Comparison of ENCODE assay signal across 20 cellular contexts in genomic region chr17:10360578-10360977, GRCh38. TPM values are rescaled to one million over a fixed set of nuclear protein-coding genes. Genes with fewer than 3 reads are reported as not detected.
DNase-seq lines count a peak whose midpoint lies in the region; ATAC-seq and TF ChIP-seq lines count a peak whose summit lies in the region.
"Had no signal": no experiment of that assay in that cellular context is flagged by ENCODE, and none has a peak within 500 bp of the region (broad histone marks: within the 10 kb centered on the region; RNA-seq: fewer than 3 reads in every experiment).

No MANE protein-coding gene starts in this region.

- H3K4me3 ChIP-seq in HEK293 (ENCODE audit: low read depth, low read length), result no peak overlapping the region
- no peak overlapping the region for H3K4me3 ChIP-seq in MG63
- no peak overlapping the region for H3K4me3 ChIP-seq in fibroblast of pulmonary artery (replicated peaks; ENCODE audit: low read depth, low read length)
- no peak overlapping the region for H3K4me3 ChIP-seq in testis
- H3K4me3 ChIP-seq in colonic mucosa, result no peak overlapping the region
- no peak overlapping the region for H3K4me3 ChIP-seq in stomach
- H3K4me3 ChIP-seq: K562 had no signal

- no peak for ATAC-seq in GM18858 (IDR thresholded peaks at IDR 0.05; ENCODE audit: unreplicated experiment)
- ATAC-seq: K562 had no signal

- no peaks in the 10 kb centered on the region for H3K4me1 ChIP-seq in HEK293 (ENCODE audit: control insufficient read depth, insufficient read depth, low read length)
- H3K4me1 ChIP-seq in testis, result no peaks in the 10 kb centered on the region
- no peaks in the 10 kb centered on the region for H3K4me1 ChIP-seq in colonic mucosa
- H3K4me1 ChIP-seq in stomach, result no peaks in the 10 kb centered on the region
- H3K4me1 ChIP-seq: BE2C had no signal

- H3K36me3 ChIP-seq in HEK293 (ENCODE audit: control insufficient read depth in 2 of 2, insufficient read depth in 1 of 2, low read length in 2 of 2), result no peaks in the 10 kb centered on the region
- H3K36me3 ChIP-seq in MG63, result no peaks in the 10 kb centered on the region
- no peaks in the 10 kb centered on the region for H3K36me3 ChIP-seq in testis (ENCODE audit: low read depth, missing control alignments)
- H3K36me3 ChIP-seq in colonic mucosa, result no peaks in the 10 kb centered on the region
- no peaks in the 10 kb centered on the region for H3K36me3 ChIP-seq in stomach
- H3K36me3 ChIP-seq: BE2C had no signal

- TF ChIP-seq CTCF in HEK293 (tag by site-specific recombination; IDR thresholded peaks at IDR 0.05), result no peak
- no peak for TF ChIP-seq CTCF in fibroblast of pulmonary artery (IDR thresholded peaks at IDR 0.05; ENCODE audit: low read length, missing control alignments)
- no peak for TF ChIP-seq CTCF in testis (IDR thresholded peaks at IDR 0.05)
- no peak for TF ChIP-seq CTCF in colonic mucosa (IDR thresholded peaks at IDR 0.05)
- no peak for TF ChIP-seq CTCF in stomach (IDR thresholded peaks at IDR 0.05)

- DNase-seq in MG63, result peak; percentile 50
- DNase-seq in fibroblast of pulmonary artery (ENCODE audit: low read depth), result peak; percentile 34
- no peak for DNase-seq in testis
- no peak for DNase-seq in colonic mucosa
- DNase-seq in stomach, result no peak
- DNase-seq: ACHN; BE2C; C1 segment of cervical spinal cord; CD4-positive, CD25-positive, alpha-beta regulatory T cell; CD8-positive, alpha-beta memory T cell; COR-L47; DMS 273 treated with DMSO at 0.1 percent for 48 hours; DMS53; DND-41; GOT3; H9 had no signal

- POLR2A ChIA-PET in HEK293 (lab: Yijun Ruan, JAX), result no interaction called here

- H3K27ac ChIP-seq in HEK293 (ENCODE audit: extremely low read depth, low read depth, low read length), result no peak overlapping the region
- no peak overlapping the region for H3K27ac ChIP-seq in testis
- H3K27ac ChIP-seq in colonic mucosa, result no peak overlapping the region
- no peak overlapping the region for H3K27ac ChIP-seq in stomach

- CTCF ChIA-PET in HEK293 (lab: Yijun Ruan, JAX), result interaction anchor here (0.7 kb wide), 1 partner anchor 251 kb away, joined by 3 read pairs; no protein-coding TSS in a partner anchor

- H3K27me3 ChIP-seq in MG63, result no peaks in the 10 kb centered on the region
- H3K27me3 ChIP-seq in testis, result no peaks in the 10 kb centered on the region
- H3K27me3 ChIP-seq in colonic mucosa, result no peaks in the 10 kb centered on the region
- H3K27me3 ChIP-seq in stomach, result peaks cover 0 to 9% (median 0%) of the 10 kb centered on the region in 3 donors
- H3K27me3 ChIP-seq: BE2C had no signal

- no peak for TF ChIP-seq EP300 in stomach (IDR thresholded peaks at IDR 0.05)

- H3K9ac ChIP-seq in colonic mucosa (ENCODE audit: low read depth in 2 of 2, low read length in 2 of 2), result no peak overlapping the region

- TF ChIP-seq POLR2A in testis (IDR thresholded peaks at IDR 0.05), result no peak
- no peak for TF ChIP-seq POLR2A in stomach (IDR thresholded peaks at IDR 0.05)

- no peaks in the 10 kb centered on the region for H3K9me3 ChIP-seq in HEK293 (ENCODE audit: control insufficient read depth, insufficient read depth, low read depth, low read length)
- no peaks in the 10 kb centered on the region for H3K9me3 ChIP-seq in MG63
- no peaks in the 10 kb centered on the region for H3K9me3 ChIP-seq in testis
- H3K9me3 ChIP-seq in colonic mucosa, result no peaks in the 10 kb centered on the region
- no peaks in the 10 kb centered on the region for H3K9me3 ChIP-seq in stomach
- H3K9me3 ChIP-seq: BE2C had no signal

- intact Hi-C loops in testis (cut with DNase I; ENCODE audit: low total_unique reads) (no loop called here), colonic mucosa (cut with DNase I) (no loop called here), stomach (cut with DNase I; ENCODE audit: low total_unique reads) (no loop called here)

TF ChIP-seq in HEK293, 187 proteins besides CTCF, POLR2A, EP300 and RAD21:
- TF ChIP-seq ZIC2 (tag by site-specific recombination; IDR thresholded peaks at IDR 0.05), result no peak
- no peak for TF ChIP-seq TSHZ1 (tag by site-specific recombination; IDR thresholded peaks at IDR 0.05; ENCODE audit: borderline replicate concordance)
- no peak for TF ChIP-seq ZNF747 (tag by site-specific recombination; IDR thresholded peaks at IDR 0.05)
- no peak for TF ChIP-seq ZNF202 (tag by site-specific recombination; IDR thresholded peaks at IDR 0.05; ENCODE audit: borderline replicate concordance)
- no peak for TF ChIP-seq PBX3 (CRISPR knock-in tag; IDR thresholded peaks at IDR 0.05)
- no peak for TF ChIP-seq ZNF544 (tag by site-specific recombination; IDR thresholded peaks at IDR 0.05)
- TF ChIP-seq ZBTB21 (tag by site-specific recombination; IDR thresholded peaks at IDR 0.05), result peak; percentile 64; the same call in 1 of the 2 replicates
- no peak for TF ChIP-seq ZBTB48 (tag by site-specific recombination; IDR thresholded peaks at IDR 0.05)
- no peak for TF ChIP-seq KLF1 (tag by site-specific recombination; IDR thresholded peaks at IDR 0.05)
- no peak for TF ChIP-seq ZNF677 (tag by site-specific recombination; IDR thresholded peaks at IDR 0.05)
- no peak for TF ChIP-seq ZNF398 (tag by site-specific recombination; IDR thresholded peaks at IDR 0.05)
- no peak for TF ChIP-seq ZNF112 (tag by site-specific recombination; IDR thresholded peaks at IDR 0.05)
- TF ChIP-seq ZNF629 (tag by site-specific recombination; IDR thresholded peaks at IDR 0.05), result peak; percentile 47; the same call in 1 of the 2 replicates

RNA-seq across cellular contexts. Expression of gene MYH13, which starts 12.2 kb away (rescaled TPM):
- 0.03 TPM in 1 of 2 replicates, not detected in the other for total RNA-seq in MG63 (2014; rRNA removed; shearing (Covaris generic); ENCODE audit: low replicate concordance)
- total RNA-seq in testis (under 1 TPM; 0.37 to 0.47 TPM), colonic mucosa (under 1 TPM in 1 of 2 donors, not detected in 1; 0.11 TPM), stomach (1 to 10 TPM; 1.2 to 5.4 (median 2.6) TPM)
- polyA plus RNA-seq in testis (ENCODE audit: insufficient read depth, low read depth, low replicate concordance) (0.28 TPM), stomach (1 to 10 TPM in 2 of 3 donors, under 1 TPM in 1; 0.68 to 2.6 (median 1.7) TPM)
- total RNA-seq: CD4-positive, CD25-positive, alpha-beta regulatory T cell; CD8-positive, alpha-beta memory T cell; H9; HT-29; K562 had no signal
- polyA plus RNA-seq: CD4-positive, CD25-positive, alpha-beta regulatory T cell; CD8-positive, alpha-beta memory T cell had no signal

Comparison
In these comparisons a context has a peak if more than half of its experiments do, and no peak if none do; other contexts are left out.
1. DNase-seq: peak in MG63 (single experiment) and fibroblast of pulmonary artery (single experiment); none in testis (single experiment), colonic mucosa (single experiment) and stomach (single experiment).